In the genomic region with DNA sequence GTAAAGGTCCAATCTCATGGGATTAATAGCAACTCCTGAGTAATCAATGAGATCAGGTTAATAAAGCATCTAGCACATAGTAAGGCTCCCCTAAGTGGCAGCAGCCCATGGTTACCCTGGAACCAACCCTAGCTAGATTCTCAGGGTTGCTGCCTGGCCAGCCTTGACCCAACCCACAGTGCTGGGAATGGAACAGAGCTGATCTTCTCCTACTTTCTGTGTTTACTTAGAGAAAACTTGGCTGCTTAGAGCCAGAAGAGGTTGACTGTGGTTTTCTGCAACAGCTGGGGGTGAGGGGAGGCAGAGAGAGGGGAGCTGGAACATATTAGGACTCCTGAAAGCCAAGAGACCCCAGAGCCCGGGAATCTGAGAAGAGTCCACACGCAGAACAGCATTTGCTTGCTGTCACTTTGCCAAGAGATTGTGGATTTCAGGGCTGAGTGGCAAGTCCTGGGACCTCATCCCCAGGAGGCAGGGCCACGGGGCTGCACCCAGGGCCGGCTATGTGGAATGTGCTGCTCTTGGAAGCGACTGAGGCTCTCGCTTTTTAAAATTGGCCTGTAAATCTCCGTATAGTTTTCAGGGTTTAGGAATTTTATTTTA, we compare ENCODE assay signal across 13 cellular contexts. TPM values are rescaled to one million over a fixed set of nuclear protein-coding genes. Genes with fewer than 3 reads are reported as not detected.
DNase-seq lines count a peak whose midpoint lies in the region; ATAC-seq, FAIRE-seq and TF ChIP-seq lines count a peak whose summit lies in the region.
"Had no signal": no experiment of that assay in that cellular context is flagged by ENCODE, and none has a peak within 500 bp of the region (broad histone marks: within the 10 kb centered on the region; RNA-seq: fewer than 3 reads in every experiment).

No MANE protein-coding gene starts in this region.

- TF ChIP-seq CTCF in liver (IDR thresholded peaks at IDR 0.05; ENCODE audit: low read depth, low read length, missing input control) (no peak), HepG2 (CRISPR knock-in tag; IDR thresholded peaks at IDR 0.05) (no peak), heart right ventricle (IDR thresholded peaks at IDR 0.05) (no peak), neutrophil (IDR thresholded peaks at IDR 0.05) (no peak), A673 (conservative IDR thresholded peaks at IDR 0.05; ENCODE audit: low read depth, low read length) (no peak)

- no peaks in the 10 kb centered on the region for H3K4me1 Mint-ChIP-seq in activated T-cell treated with anti-CD3 and anti-CD28 coated beads, Interleukin-2, amount 50 U/mL, for 72 hours (ENCODE audit: low read depth)

- no peaks in the 10 kb centered on the region for H4K20me1 ChIP-seq in HepG2 (ENCODE audit: insufficient read depth, low read length)

- peaks cover 0 to 4% of the 10 kb centered on the region in 2 donors for H3K9me3 Mint-ChIP-seq in activated T-cell treated with anti-CD3 and anti-CD28 coated beads, Interleukin-2, amount 50 U/mL, for 72 hours

- CTCF ChIA-PET in HepG2 (lab: Yijun Ruan, JAX; ENCODE audit: low intra/inter-chr PET ratio, low total read pairs) = no interaction called here
- CTCF ChIA-PET in A673 (lab: Charles Lee) = no interaction called here

- no peak for FAIRE-seq in HepG2 (lab: Jason Lieb, UNC)
- FAIRE-seq: A204.1, D721Med, small intestine had no signal

- no peak overlapping the region for H2AFZ ChIP-seq in HepG2 (ENCODE audit: low read length)

- WGBS in liver = 80% methylated on average over 7 of the region's 7 CpGs
- WGBS in HepG2 (ENCODE audit: low lambda C conversion rate) = 42% methylated on average over 6 of the region's 7 CpGs
- WGBS in heart right ventricle, 2 donors = 66 to 77% methylated on average over 7 of the region's 7 CpGs
- WGBS in aorta, 2 donors = 4 to 6% methylated on average over 7 of the region's 7 CpGs

- POLR2A ChIA-PET in HepG2 (lab: Yijun Ruan, JAX) (no interaction called here), A673 (lab: Charles Lee; ENCODE audit: low non-redundant PET) (no interaction called here)

- ATAC-seq in HepG2 = no peak
- ATAC-seq in heart right ventricle = peak in 6 of 8 donors; percentile 44 to 65 (median 52)
- ATAC-seq in aorta (ENCODE audit: low FRiP score) = peak; percentile 77
- no peak for ATAC-seq in GM18519 (IDR thresholded peaks at IDR 0.05; ENCODE audit: low FRiP score, unreplicated experiment)
- ATAC-seq in activated T-cell treated with anti-CD3 and anti-CD28 coated beads, Interleukin-2, amount 50 U/mL, for 72 hours (replicated peaks in 1 of 2) = no peak
- ATAC-seq: activated CD4-positive, CD25-positive, alpha-beta regulatory T cell treated with anti-CD3 and anti-CD28 coated beads, Interleukin-2, amount 50 U/mL, for 24 hours had no signal

- peaks cover 2 to 12% (median 8%) of the 10 kb centered on the region in 4 donors for H3K4me1 ChIP-seq in liver (ENCODE audit: control insufficient read depth in 4 of 4, insufficient read depth in 4 of 4, low read length in 3 of 4)
- no peaks in the 10 kb centered on the region for H3K4me1 ChIP-seq in HepG2 (ENCODE audit: insufficient read depth, low read length)
- H3K4me1 ChIP-seq in heart right ventricle = peaks cover 0 to 35% (median 0%) of the 10 kb centered on the region in 9 donors
- peaks cover 48 to 54% of the 10 kb centered on the region in 2 experiments for H3K4me1 ChIP-seq in neutrophil (ENCODE audit: control insufficient read depth in 1 of 2, insufficient read depth in 1 of 2, low read depth in 1 of 2, low read length in 1 of 2)
- H3K4me1 ChIP-seq in aorta (ENCODE audit: control insufficient read depth in 1 of 2, insufficient read depth in 2 of 2, low read length in 2 of 2) = peaks cover 4 to 7% of the 10 kb centered on the region in 2 donors
- no peaks in the 10 kb centered on the region for H3K4me1 ChIP-seq in A673 (ENCODE audit: insufficient read depth, low read length, poor library complexity, severe bottlenecking)

- H3K27me3 ChIP-seq in liver (ENCODE audit: control insufficient read depth in 4 of 4, insufficient read depth in 4 of 4, low read length in 3 of 4) (no peaks in the 10 kb centered on the region), HepG2 (ENCODE audit: control insufficient read depth in 1 of 2, insufficient read depth in 2 of 2, low read length in 2 of 2) (peaks cover 0 to 25% of the 10 kb centered on the region in 2 experiments; a peak in 3 of 5 replicates), heart right ventricle (no peaks in the 10 kb centered on the region), neutrophil (no peaks in the 10 kb centered on the region), aorta (ENCODE audit: control insufficient read depth in 1 of 2, insufficient read depth in 2 of 2, low read length in 1 of 2) (no peaks in the 10 kb centered on the region), A673 (replicated peaks; ENCODE audit: insufficient read depth, low read depth, low read length, poor library complexity) (no peaks in the 10 kb centered on the region)

- H3K36me3 Mint-ChIP-seq in activated T-cell treated with anti-CD3 and anti-CD28 coated beads, Interleukin-2, amount 50 U/mL, for 72 hours (ENCODE audit: insufficient read depth in 2 of 2) = peaks cover 0 to 1% of the 10 kb centered on the region in 2 donors

- H3K27ac ChIP-seq in liver (ENCODE audit: low read depth in 1 of 2, low read length in 2 of 2) = no peak overlapping the region
- no peak overlapping the region for H3K27ac ChIP-seq in HepG2 (ENCODE audit: extremely low read length, insufficient read depth, low read length)
- H3K27ac ChIP-seq in heart right ventricle = peak overlapping the region in 1 of 10 donors; percentile 6
- peak overlapping the region; percentile 19 for H3K27ac ChIP-seq in neutrophil
- peak overlapping the region; percentile 9 to 93 for H3K27ac ChIP-seq in aorta (ENCODE audit: low read depth in 1 of 2, low read length in 2 of 2)
- no peak overlapping the region for H3K27ac ChIP-seq in A673 (ENCODE audit: low read depth, low read length, poor library complexity, severe bottlenecking)

- H3K4me2 ChIP-seq in HepG2 (ENCODE audit: low read depth, low read length) = no peak overlapping the region

- H3K36me3 ChIP-seq in liver (ENCODE audit: control insufficient read depth in 4 of 4, insufficient read depth in 3 of 4, low read depth in 1 of 4, low read length in 3 of 4) (no peaks in the 10 kb centered on the region), HepG2 (replicated peaks in 1 of 2; ENCODE audit: control insufficient read depth in 1 of 2, insufficient read depth in 2 of 2, low read length in 2 of 2) (no peaks in the 10 kb centered on the region), heart right ventricle (no peaks in the 10 kb centered on the region), neutrophil (no peaks in the 10 kb centered on the region), aorta (ENCODE audit: control insufficient read depth in 1 of 2, insufficient read depth in 2 of 2, low read length in 1 of 2) (no peaks in the 10 kb centered on the region), A673 (ENCODE audit: insufficient read depth, low read length, poor library complexity, severe bottlenecking) (no peaks in the 10 kb centered on the region)

- H3K9ac ChIP-seq in liver (ENCODE audit: low read depth in 1 of 2, low read length in 2 of 2) = no peak overlapping the region
- H3K9ac ChIP-seq in HepG2 (ENCODE audit: insufficient read depth, low read depth, low read length) = no peak overlapping the region

- H3K4me3 Mint-ChIP-seq in activated T-cell treated with anti-CD3 and anti-CD28 coated beads, Interleukin-2, amount 50 U/mL, for 72 hours = no peak overlapping the region

- TF ChIP-seq EP300 in HepG2 (IDR thresholded peaks at IDR 0.05; ENCODE audit: low read depth in 2 of 2, low read length in 2 of 2) (no peak), HepG2 (CRISPR knock-in tag; IDR thresholded peaks at IDR 0.05; ENCODE audit: borderline replicate concordance) (no peak)

- H3K27ac Mint-ChIP-seq in activated T-cell treated with anti-CD3 and anti-CD28 coated beads, Interleukin-2, amount 50 U/mL, for 72 hours = no peak overlapping the region

- no peak for TF ChIP-seq RAD21 in liver (IDR thresholded peaks at IDR 0.05)
- TF ChIP-seq RAD21 in HepG2 (CRISPR knock-in tag; IDR thresholded peaks at IDR 0.05) = no peak

- BruUV-seq in HepG2 (replicated peaks; lab: Mats Ljungman, UMichigan) = no TSS peak
- no TSS peak for BruUV-seq in A673 (replicated peaks; lab: Mats Ljungman, UMichigan)

- H3K9me3 ChIP-seq in liver (ENCODE audit: control insufficient read depth in 4 of 4, low read length in 3 of 4) (no peaks in the 10 kb centered on the region), HepG2 (ENCODE audit: low read length) (no peaks in the 10 kb centered on the region), heart right ventricle (no peaks in the 10 kb centered on the region), neutrophil (no peaks in the 10 kb centered on the region), aorta (ENCODE audit: control insufficient read depth, low read length) (no peaks in the 10 kb centered on the region), A673 (ENCODE audit: low read depth, low read length, poor library complexity, severe bottlenecking) (no peaks in the 10 kb centered on the region)

- no peaks in the 10 kb centered on the region for H3K79me2 ChIP-seq in HepG2 (ENCODE audit: insufficient read depth, low read length)

- no peak for TF ChIP-seq POLR2A in HepG2 (IDR thresholded peaks at IDR 0.05; ENCODE audit: insufficient read depth in 1 of 2, low read depth in 2 of 2, low read length in 2 of 2)

- H3K27me3 Mint-ChIP-seq in activated T-cell treated with anti-CD3 and anti-CD28 coated beads, Interleukin-2, amount 50 U/mL, for 72 hours (ENCODE audit: low read depth) = peaks cover 10% of the 10 kb centered on the region

- DNase-seq in HepG2 (ENCODE audit: low spot score) = no peak
- DNase-seq in heart right ventricle = no peak
- peak; percentile 77 to 80 for DNase-seq in aorta
- no peak for DNase-seq in activated T-cell treated with anti-CD3 and anti-CD28 coated beads, Interleukin-2, amount 50 U/mL, for 72 hours
- DNase-seq in A673 (ENCODE audit: low spot score) = no peak
- DNase-seq: NCI-H2081 treated with DMSO at 0.1 percent for 48 hours, small intestine had no signal

- in situ Hi-C loops in HepG2 (cut with HindIII; ENCODE audit: extremely low pct_ligation_motif_present, low pct_unique_long_range_greater_than_20kb) = no loop called here

- no peak overlapping the region for H3K4me3 ChIP-seq in liver (ENCODE audit: low read depth in 1 of 3, low read length in 3 of 3)
- H3K4me3 ChIP-seq in HepG2 (replicated peaks in 1 of 3; ENCODE audit: insufficient read depth in 1 of 3, low read depth in 2 of 3, low read length in 3 of 3) = no peak overlapping the region
- H3K4me3 ChIP-seq in heart right ventricle = no peak overlapping the region
- H3K4me3 ChIP-seq in neutrophil (ENCODE audit: low read depth in 1 of 2, low read length in 1 of 2) = no peak overlapping the region
- no peak overlapping the region for H3K4me3 ChIP-seq in aorta (ENCODE audit: low read length in 2 of 2)
- no peak overlapping the region for H3K4me3 ChIP-seq in A673 (ENCODE audit: low read depth, low read length, poor library complexity, severe bottlenecking)

- intact Hi-C loops in HepG2 (cut with micrococcal nuclease; ENCODE audit: unreplicated experiment) = no loop called here
- intact Hi-C loops in heart right ventricle (cut with DNase I) = no loop called here
- intact Hi-C loops in aorta (cut with DNase I) = no loop called here
- intact Hi-C loops in A673 (cut with micrococcal nuclease; ENCODE audit: unreplicated experiment) = no loop called here

RNA-seq across cellular contexts. Expression of gene MED13L, which starts 22.2 kb away (rescaled TPM):
- total RNA-seq in liver = 10 to 100 TPM; 62.2 to 94.0 TPM
- 10 to 100 TPM in 1 of 2 donors, 1 to 10 TPM in 1; 7.9 to 13.3 TPM for polyA plus RNA-seq in liver
- 32.9 and 38.9 TPM in 2 replicates for total RNA-seq in HepG2 (2016; rRNA removed; fragmentation: Illumina TruSeq; extraction: Trizol)
- total RNA-seq in HepG2 (2016; cell fraction: cytosol; rRNA removed; fragmentation: Illumina TruSeq; extraction: Trizol; ENCODE audit: low read depth) = 82.6 and 84.3 TPM in 2 replicates
- total RNA-seq in HepG2 (2016; cell fraction: insoluble cytoplasmic fraction; rRNA removed; fragmentation: Illumina TruSeq; extraction: Trizol) = 30.1 and 34.1 TPM in 2 replicates
- total RNA-seq in HepG2 (2016; cell fraction: membrane; rRNA removed; fragmentation: Illumina TruSeq; extraction: Trizol) = 30.2 and 31.1 TPM in 2 replicates
- total RNA-seq in HepG2 (2016; cell fraction: nucleus; rRNA removed; fragmentation: Illumina TruSeq; extraction: Trizol) = 77.6 and 90.7 TPM in 2 replicates
- polyA plus RNA-seq in HepG2 (2011; rRNA removed) = 20.5 and 24.8 TPM in 2 replicates
- polyA plus RNA-seq in HepG2 (2011; cell fraction: cytosol; rRNA removed) = 13.8 and 15.7 TPM in 2 replicates
- 28.2 and 34.1 TPM in 2 replicates for polyA plus RNA-seq in HepG2 (2011; cell fraction: nucleus; rRNA removed)
- 19.0 and 20.9 TPM in 2 replicates for polyA plus RNA-seq in HepG2 (2012)
- 0.53 and 0.93 TPM in 2 replicates for polyA plus RNA-seq in HepG2 (2016; cell fraction: cytosol; fragmentation: Illumina TruSeq; extraction: Trizol; ENCODE audit: low read depth)
- 18.1 and 20.3 TPM in 2 replicates for polyA plus RNA-seq in HepG2 (2016; cell fraction: insoluble cytoplasmic fraction; fragmentation: Illumina TruSeq; extraction: Trizol; ENCODE audit: low read depth)
- 2.4 and 2.8 TPM in 2 replicates for polyA plus RNA-seq in HepG2 (2016; cell fraction: membrane; fragmentation: Illumina TruSeq; extraction: Trizol; ENCODE audit: low read depth)
- polyA plus RNA-seq in HepG2 (2016; cell fraction: nucleus; fragmentation: Illumina TruSeq; extraction: Trizol; ENCODE audit: insufficient read depth, low read depth) = 34.1 and 35.3 TPM in 2 replicates
- polyA minus RNA-seq in HepG2 (2011; rRNA and poly(A)+ RNA removed; ENCODE audit: low replicate concordance) = 56.3 and 75.4 TPM in 2 replicates
- 28.0 and 36.0 TPM in 2 replicates for polyA minus RNA-seq in HepG2 (2011; cell fraction: cytosol; rRNA and poly(A)+ RNA removed)
- 207 and 236 TPM in 2 replicates for polyA minus RNA-seq in HepG2 (2011; cell fraction: nucleus; rRNA and poly(A)+ RNA removed)
- 10 to 100 TPM; 53.8 to 76.5 (median 67.0) TPM for total RNA-seq in heart right ventricle
- 10 to 100 TPM in 1 of 2 donors, 1 to 10 TPM in 1; 9.4 to 12.4 TPM for polyA plus RNA-seq in heart right ventricle
- 100 to 1,000 TPM; 198 to 215 TPM for total RNA-seq in aorta
- 10 to 100 TPM; 16.7 to 30.1 TPM for polyA plus RNA-seq in aorta
- total RNA-seq in activated T-cell treated with anti-CD3 and anti-CD28 coated beads, Interleukin-2, amount 50 U/mL, for 72 hours = 10 to 100 TPM; 72.8 to 74.5 TPM
- 88.0 and 94.1 TPM in 2 replicates for total RNA-seq in A673 (2021)

Comparison
In these comparisons a context has a peak if more than half of its experiments do, and no peak if none do; other contexts are left out.
1. H3K27ac ChIP-seq: peak in neutrophil (single experiment) and aorta (2 of 2); none in liver (0 of 2), HepG2 (single experiment) and A673 (single experiment).
2. ATAC-seq: peak in heart right ventricle (6 of 8) and aorta (single experiment); none in HepG2 (single experiment), GM18519 (single experiment) and activated T-cell treated with anti-CD3 and anti-CD28 coated beads, Interleukin-2, amount 50 U/mL, for 72 hours (0 of 2).
3. DNase-seq: peak in aorta (2 of 2); none in HepG2 (single experiment), heart right ventricle (0 of 2), activated T-cell treated with anti-CD3 and anti-CD28 coated beads, Interleukin-2, amount 50 U/mL, for 72 hours (0 of 2) and A673 (single experiment).